In genomic region chr13:46015374-46015773, GRCh38 we compare ENCODE assay signal across 18 cellular contexts. TPM values are rescaled to one million over a fixed set of nuclear protein-coding genes. Genes with fewer than 3 reads are reported as not detected.
DNase-seq lines count a peak whose midpoint lies in the region; ATAC-seq and TF ChIP-seq lines count a peak whose summit lies in the region.
"Had no signal": no experiment of that assay in that cellular context is flagged by ENCODE, and none has a peak within 500 bp of the region (broad histone marks: within the 10 kb centered on the region; RNA-seq: fewer than 3 reads in every experiment).

No MANE protein-coding gene starts in this region.

- no peak for TF ChIP-seq CTCF in BJ (IDR thresholded peaks at IDR 0.05; ENCODE audit: insufficient read depth, low read depth, low read length)
- no peak for TF ChIP-seq CTCF in HL-60 (IDR thresholded peaks at IDR 0.05; ENCODE audit: insufficient read depth, low read length)

- no peak overlapping the region for H3K9ac ChIP-seq in SK-N-MC (ENCODE audit: insufficient read length)
- H3K9ac ChIP-seq: BLaER1 had no signal

- DNase-seq in BJ (ENCODE audit: low read depth), result peak; percentile 2
- peak; percentile 21 to 37 for DNase-seq in HL-60 (ENCODE audit: low read depth in 1 of 2, low spot score in 1 of 2)
- DNase-seq in SK-N-MC (ENCODE audit: low read depth, low spot score), result no peak
- DNase-seq in fibroblast of peridontal ligament (ENCODE audit: extremely low read depth), result peak; percentile 16
- no peak for DNase-seq in activated gamma-delta T cell (lab: John Stamatoyannopoulos, UW)
- no peak for DNase-seq in activated T-cell treated with anti-CD3 and anti-CD28 coated beads, Interleukin-2, amount 50 U/mL, for 48 hours
- DNase-seq: DMS153, H9, NCI-H1092, NCI-H146, NCI-H2081, NCI-H510A treated with DMSO at 0.1 percent for 48 hours, NCI-H82, Right ventricle myocardium superior had no signal

- POLR2A ChIA-PET in BJ (lab: Charles Lee), result no interaction called here

- no peaks in the 10 kb centered on the region for H3K9me3 ChIP-seq in SK-N-MC (ENCODE audit: low read depth, low read length)
- H3K9me3 ChIP-seq: BLaER1 had no signal

- peaks cover 1% of the 10 kb centered on the region; the same call in 1 of the 2 replicates for H3K36me3 ChIP-seq in BJ (ENCODE audit: control insufficient read depth, insufficient read depth, low read length)
- peaks cover 75% of the 10 kb centered on the region for H3K36me3 ChIP-seq in SK-N-MC (ENCODE audit: insufficient read depth, low read length)

- H3K27ac ChIP-seq in HL-60 (replicated peaks), result no peak overlapping the region; the same call in none of the 2 replicates
- peak overlapping the region; percentile 79 for H3K27ac ChIP-seq in SK-N-MC
- H3K27ac ChIP-seq: BLaER1 had no signal

- H3K4me3 ChIP-seq in BJ (ENCODE audit: low read depth, low read length) (no peak overlapping the region), HL-60 (replicated peaks; ENCODE audit: insufficient read depth, low read length) (no peak overlapping the region), SK-N-MC (no peak overlapping the region)
- H3K4me3 ChIP-seq: BLaER1, K562 had no signal

- H3K27me3 ChIP-seq in BJ (ENCODE audit: control insufficient read depth, insufficient read depth, low read length) (no peaks in the 10 kb centered on the region), HL-60 (ENCODE audit: insufficient read depth, poor library complexity, severe bottlenecking) (no peaks in the 10 kb centered on the region)
- H3K27me3 ChIP-seq: BLaER1 had no signal

- CTCF ChIA-PET in BJ (lab: Yijun Ruan, JAX), result no interaction called here

- ATAC-seq in HG03159 (IDR thresholded peaks at IDR 0.05; ENCODE audit: unreplicated experiment) (no peak), HG03139 (IDR thresholded peaks at IDR 0.05; ENCODE audit: unreplicated experiment) (no peak)
- ATAC-seq: K562 had no signal

RNA-seq across cellular contexts. Expression of gene ZC3H13, which starts 37.2 kb away (rescaled TPM):
- polyA plus RNA-seq in BJ (2011; rRNA removed), result 1.9 and 3.9 TPM in 2 replicates
- polyA minus RNA-seq in BJ (2011; rRNA and poly(A)+ RNA removed), result 4.3 and 8.0 TPM in 2 replicates

Comparison
In these comparisons a context has a peak if more than half of its experiments do, and no peak if none do; other contexts are left out.
1. DNase-seq: peak in BJ (single experiment), HL-60 (2 of 2) and fibroblast of peridontal ligament (single experiment); none in SK-N-MC (single experiment), activated gamma-delta T cell (single experiment) and activated T-cell treated with anti-CD3 and anti-CD28 coated beads, Interleukin-2, amount 50 U/mL, for 48 hours (0 of 2).